ENCODE assay signal across 9 cellular contexts in the genomic region with DNA sequence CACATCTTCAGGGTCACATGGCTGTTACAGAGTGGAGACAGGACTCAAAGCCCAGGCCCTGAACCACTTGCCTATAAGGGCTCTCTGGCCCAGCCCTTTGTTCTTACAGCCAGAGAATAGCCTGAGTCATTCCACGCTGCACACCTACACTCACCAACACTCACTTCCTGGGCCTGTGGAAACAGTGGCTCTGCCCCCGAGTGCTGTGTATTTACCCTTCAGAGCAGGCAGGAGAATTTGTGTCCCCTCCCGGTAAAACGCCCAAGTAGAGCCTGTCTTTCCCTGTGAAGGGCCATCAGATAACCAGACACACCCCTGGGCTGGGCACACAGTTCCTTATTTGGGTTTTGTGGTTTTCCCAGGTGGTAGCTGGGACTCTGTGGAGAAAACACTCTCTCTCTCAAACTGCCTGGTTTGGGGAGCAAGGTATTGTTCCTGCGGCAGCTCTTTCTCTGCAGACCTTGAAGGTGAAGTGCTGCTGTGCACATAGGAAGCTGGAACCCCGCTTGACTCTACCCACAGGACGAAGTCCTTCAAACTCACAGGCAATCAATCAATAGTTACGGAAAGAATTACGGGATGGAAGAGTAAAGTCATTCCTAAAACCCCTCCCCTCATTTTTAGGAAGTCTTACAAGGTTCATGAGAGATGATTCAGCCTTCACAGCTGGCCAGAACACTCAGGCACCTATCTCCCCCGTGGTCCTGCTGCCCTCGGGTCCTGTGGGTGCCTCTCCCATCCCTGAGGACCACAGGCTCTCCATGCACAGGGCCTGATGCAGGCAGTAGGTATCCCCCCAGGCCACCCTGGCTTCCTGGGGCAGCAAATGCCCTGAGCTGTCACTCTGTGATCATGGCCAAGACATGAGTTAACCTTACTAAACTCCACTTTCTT. TPM values are rescaled to one million over a fixed set of nuclear protein-coding genes. Genes with fewer than 3 reads are reported as not detected.
DNase-seq lines count a peak whose midpoint lies in the region; ATAC-seq and TF ChIP-seq lines count a peak whose summit lies in the region.
"Had no signal": no experiment of that assay in that cellular context is flagged by ENCODE, and none has a peak within 500 bp of the region (broad histone marks: within the 10 kb centered on the region; RNA-seq: fewer than 3 reads in every experiment).

No MANE protein-coding gene starts in this region.

- peak overlapping the region; percentile 91 for H3K27ac Mint-ChIP-seq in activated CD4-positive, alpha-beta T cell treated with anti-CD3 and anti-CD28 coated beads for 36 hours

- H3K9me3 ChIP-seq in left lung, result no peaks in the 10 kb centered on the region
- no peaks in the 10 kb centered on the region for H3K9me3 ChIP-seq in stomach
- H3K9me3 ChIP-seq in tibial nerve, result no peaks in the 10 kb centered on the region

- intact Hi-C loops in activated CD4-positive, alpha-beta T cell treated with anti-CD3 and anti-CD28 coated beads for 36 hours (cut with DNase I, micrococcal nuclease), result loop anchor here (1.0 to 10.0 kb wide), 9 partner anchors 8 to 593 kb away; a partner anchor contains a TSS
- intact Hi-C loops in left lung (cut with DNase I) (no loop called here), stomach (cut with DNase I; ENCODE audit: low total_unique reads) (no loop called here)

- POLR2A ChIA-PET in activated CD4-positive, alpha-beta T cell treated with anti-CD3 and anti-CD28 coated beads for 36 hours (lab: Charles Lee), result no interaction called here

- peaks cover 0 to 36% of the 10 kb centered on the region in 2 donors for H3K27me3 ChIP-seq in left lung
- peaks cover 0 to 57% (median 0%) of the 10 kb centered on the region in 3 donors for H3K27me3 ChIP-seq in stomach
- no peaks in the 10 kb centered on the region for H3K27me3 ChIP-seq in tibial nerve

- H3K36me3 ChIP-seq in left lung (no peaks in the 10 kb centered on the region), stomach (no peaks in the 10 kb centered on the region), tibial nerve (no peaks in the 10 kb centered on the region)

- TF ChIP-seq EP300 in stomach (IDR thresholded peaks at IDR 0.05) (no peak), tibial nerve (IDR thresholded peaks at IDR 0.05) (no peak)

- H3K4me3 ChIP-seq in left lung (no peak overlapping the region), stomach (no peak overlapping the region), tibial nerve (no peak overlapping the region)

- no peaks in the 10 kb centered on the region for H3K9me3 Mint-ChIP-seq in activated CD4-positive, alpha-beta T cell treated with anti-CD3 and anti-CD28 coated beads for 36 hours (ENCODE audit: low read depth)

- ATAC-seq in activated CD4-positive, alpha-beta T cell treated with anti-CD3 and anti-CD28 coated beads for 36 hours, result peak; percentile 96
- ATAC-seq in left lung, result peak; percentile 92

- TF ChIP-seq CTCF in left lung (IDR thresholded peaks at IDR 0.05) (no peak), stomach (IDR thresholded peaks at IDR 0.05) (no peak), tibial nerve (IDR thresholded peaks at IDR 0.05) (no peak)

- peaks cover 0 to 28% of the 10 kb centered on the region in 2 donors for H3K4me1 ChIP-seq in left lung
- peaks cover 0 to 37% (median 17%) of the 10 kb centered on the region in 4 donors for H3K4me1 ChIP-seq in stomach
- H3K4me1 ChIP-seq in tibial nerve, result peaks cover 0 to 27% (median 0%) of the 10 kb centered on the region in 4 donors

- H3K27me3 Mint-ChIP-seq in activated CD4-positive, alpha-beta T cell treated with anti-CD3 and anti-CD28 coated beads for 36 hours, result peaks cover 9% of the 10 kb centered on the region

- CTCF ChIA-PET in activated CD4-positive, alpha-beta T cell treated with anti-CD3 and anti-CD28 coated beads for 36 hours (lab: Charles Lee), result interaction anchor here (0.6 to 1.4 kb wide), 5 partner anchors 14 to 165 kb away, joined by 3 to 6 read pairs (median 3); a partner anchor contains a TSS

- peak; percentile 86 for DNase-seq in activated CD4-positive, alpha-beta T cell treated with anti-CD3 and anti-CD28 coated beads for 36 hours
- DNase-seq in activated CD4-positive, alpha-beta T cell treated with anti-CD3 and anti-CD28 coated beads for 1 hour, result no peak
- peak; percentile 65 for DNase-seq in activated T-cell treated with anti-CD3 and anti-CD28 coated beads for 48 hours (ENCODE audit: low read depth)
- DNase-seq in left lung, result peak in 1 of 2 donors; percentile 73
- peak; percentile 70 for DNase-seq in stomach
- DNase-seq in tibial nerve (ENCODE audit: low spot score in 2 of 2), result no peak
- no peak for DNase-seq in HT-29 (ENCODE audit: low spot score)
- no peak for DNase-seq in Ammon's horn (ENCODE audit: low spot score)

- peak overlapping the region; percentile 1 for H3K4me3 Mint-ChIP-seq in activated CD4-positive, alpha-beta T cell treated with anti-CD3 and anti-CD28 coated beads for 36 hours

- H3K4me1 Mint-ChIP-seq in activated CD4-positive, alpha-beta T cell treated with anti-CD3 and anti-CD28 coated beads for 36 hours, result peaks cover 40% of the 10 kb centered on the region

- no peak for TF ChIP-seq POLR2A in stomach (IDR thresholded peaks at IDR 0.05)
- no peak for TF ChIP-seq POLR2A in tibial nerve (IDR thresholded peaks at IDR 0.05)

- 25 to 44% (median 32%) methylated on average over 11 of the region's 11 CpGs for WGBS in stomach, 5 donors
- WGBS in tibial nerve, 2 donors, result 56 to 59% methylated on average over 11 of the region's 11 CpGs

- H3K27ac ChIP-seq in left lung, result no peak overlapping the region
- peak overlapping the region; percentile 21 to 70 (median 30) for H3K27ac ChIP-seq in stomach
- H3K27ac ChIP-seq in tibial nerve, result no peak overlapping the region

- no peaks in the 10 kb centered on the region for H3K36me3 Mint-ChIP-seq in activated CD4-positive, alpha-beta T cell treated with anti-CD3 and anti-CD28 coated beads for 36 hours (ENCODE audit: low read depth)

RNA-seq across cellular contexts. Expression of a gene that starts 20.3 kb away (rescaled TPM):
- total RNA-seq in activated CD4-positive, alpha-beta T cell treated with anti-CD3 and anti-CD28 coated beads for 36 hours, result under 1 TPM; 0.19 to 0.27 TPM
- total RNA-seq in left lung (1 to 10 TPM in 1 of 2 donors, under 1 TPM in 1; 0.58 to 1.0 TPM), stomach (1 to 10 TPM in 1 of 5 donors, under 1 TPM in 2, not detected in 2; under 0.01 to 1.4 (median 0.73) TPM), tibial nerve (1 to 10 TPM; 1.1 to 2.1 (median 1.3) TPM)
- under 1 TPM in 2 of 3 donors, not detected in 1; 0.10 to 0.12 TPM for polyA plus RNA-seq in stomach
- not detected in 2 replicates for total RNA-seq in HT-29 (2014; rRNA removed; shearing (Covaris generic))

RNA-seq across cellular contexts. Expression of a gene that starts 59.7 kb away (rescaled TPM):
- not detected for total RNA-seq in activated CD4-positive, alpha-beta T cell treated with anti-CD3 and anti-CD28 coated beads for 36 hours
- total RNA-seq in left lung, result not detected
- total RNA-seq in stomach, result not detected
- polyA plus RNA-seq in stomach, result not detected
- total RNA-seq in tibial nerve, result under 1 TPM in 2 of 4 donors, not detected in 2; 0.60 to 0.66 TPM
- not detected in 2 replicates for total RNA-seq in HT-29 (2014; rRNA removed; shearing (Covaris generic))
- total RNA-seq: skeletal muscle tissue had no signal

Comparison
In these comparisons a context has a peak if more than half of its experiments do, and no peak if none do; other contexts are left out.
1. DNase-seq: peak in activated CD4-positive, alpha-beta T cell treated with anti-CD3 and anti-CD28 coated beads for 36 hours (single experiment), activated T-cell treated with anti-CD3 and anti-CD28 coated beads for 48 hours (single experiment) and stomach (single experiment); none in activated CD4-positive, alpha-beta T cell treated with anti-CD3 and anti-CD28 coated beads for 1 hour (single experiment), tibial nerve (0 of 2), HT-29 (single experiment) and Ammon's horn (single experiment).
2. H3K27ac ChIP-seq: peak in stomach (5 of 5); none in left lung (0 of 2) and tibial nerve (0 of 4).
3. intact Hi-C loops: an anchor here in activated CD4-positive, alpha-beta T cell treated with anti-CD3 and anti-CD28 coated beads for 36 hours (1.0 to 10.0 kb wide); none called in left lung and stomach.